14 cellular contexts compared by ENCODE assay signal in genomic region chr11:33514079-33514690, GRCh38.
A peak's percentile ranks its signal among the peaks of the same experiment; 100 is the strongest.
DNase-seq lines count a peak whose midpoint lies in the region; ATAC-seq and TF ChIP-seq lines count a peak whose summit lies in the region.
"Had no signal": no experiment of that assay in that cellular context is flagged by ENCODE, and none has a peak within 500 bp of the region (broad histone marks: within the 10 kb centered on the region; RNA-seq: fewer than 3 reads in every experiment).

No MANE protein-coding gene starts in this region.

- peaks cover 8% of the 10 kb centered on the region; the same call in 1 of the 2 replicates for H3K4me1 ChIP-seq in GM23248 (ENCODE audit: insufficient read depth)
- H3K4me1 ChIP-seq: Caco-2 had no signal

- H3K27me3 Mint-ChIP-seq in type B pancreatic cell, result peaks cover 3% of the 10 kb centered on the region

- no peaks in the 10 kb centered on the region for H4K20me1 ChIP-seq in GM23248 (ENCODE audit: insufficient read depth)

- H3K36me3 ChIP-seq in GM23248 (ENCODE audit: low read depth), result no peaks in the 10 kb centered on the region

- ATAC-seq in HG03097 (IDR thresholded peaks at IDR 0.05; ENCODE audit: low FRiP score, unreplicated experiment) (no peak), SK-N-SH treated with all-trans-retinoic acid at 6 μM for 48 hours (no peak), GM21619 (IDR thresholded peaks at IDR 0.05; ENCODE audit: unreplicated experiment) (no peak)
- ATAC-seq: CD8-positive, alpha-beta T cell; GM23338 had no signal

- H3K27ac ChIP-seq in GM23248, result peak overlapping the region; percentile 94

- H3K4me3 ChIP-seq in GM23248 (no peak overlapping the region), choroid plexus epithelial cell (ENCODE audit: low read depth, low read length) (no peak overlapping the region)
- H3K4me3 ChIP-seq: GM23338 had no signal

- in situ Hi-C loops in GM23248 (cut with MboI), result no loop called here

- H2AFZ ChIP-seq in GM23248, result no peak overlapping the region
- H2AFZ ChIP-seq: GM23338 had no signal

- no peaks in the 10 kb centered on the region for H3K4me1 Mint-ChIP-seq in type B pancreatic cell (ENCODE audit: unreplicated experiment)
- H3K4me1 Mint-ChIP-seq: CD14-positive monocyte had no signal

- H3K4me3 Mint-ChIP-seq in type B pancreatic cell, result no peak overlapping the region
- H3K4me3 Mint-ChIP-seq: CD14-positive monocyte; CD8-positive, alpha-beta T cell; GM23338 had no signal

- no peak overlapping the region for H3K4me2 ChIP-seq in GM23248 (ENCODE audit: unreplicated experiment)
- H3K4me2 ChIP-seq: GM23338 had no signal

- TF ChIP-seq CTCF in choroid plexus epithelial cell (conservative IDR thresholded peaks at IDR 0.05; ENCODE audit: low read depth, low read length), result no peak
- TF ChIP-seq CTCF in type B pancreatic cell (conservative IDR thresholded peaks at IDR 0.05), result no peak

- 33 to 34% methylated on average over 5 of the region's 5 CpGs for WGBS in GM23248 (ENCODE audit: low coverage in 1 of 2, low lambda C conversion rate in 2 of 2, missing lambda C conversion rate in 2 of 2), 2 experiments

- DNase-seq in GM23248, result peak; percentile 22
- peak; percentile 30 for DNase-seq in RPMI7951 (ENCODE audit: low read depth)
- peak; percentile 14 for DNase-seq in choroid plexus epithelial cell (ENCODE audit: low read depth)
- no peak for DNase-seq in type B pancreatic cell (ENCODE audit: extremely low spot score, unreplicated experiment)
- DNase-seq: Caco-2; CD8-positive, alpha-beta T cell; DND-41; GF-D8; H7 had no signal

- H3K79me2 ChIP-seq in GM23248 (ENCODE audit: insufficient read depth), result peaks cover 88% of the 10 kb centered on the region

- H3K9me3 ChIP-seq in GM23248 (ENCODE audit: low read depth), result no peaks in the 10 kb centered on the region
- H3K9me3 ChIP-seq: Caco-2 had no signal

- no peaks in the 10 kb centered on the region for H3K9me2 ChIP-seq in GM23248 (ENCODE audit: insufficient read depth)

- no peaks in the 10 kb centered on the region for H3K36me3 Mint-ChIP-seq in type B pancreatic cell
- H3K36me3 Mint-ChIP-seq: CD14-positive monocyte; CD8-positive, alpha-beta T cell had no signal

- peak overlapping the region; percentile 2; the same call in 1 of the 2 replicates for H3K9ac ChIP-seq in GM23248

- no peak overlapping the region for H3K27ac Mint-ChIP-seq in type B pancreatic cell
- H3K27ac Mint-ChIP-seq: CD14-positive monocyte; CD8-positive, alpha-beta T cell; GM23338 had no signal

- no peaks in the 10 kb centered on the region for H3K27me3 ChIP-seq in GM23248 (replicated peaks; ENCODE audit: insufficient read depth)

- no peaks in the 10 kb centered on the region for H3K9me3 Mint-ChIP-seq in type B pancreatic cell
- H3K9me3 Mint-ChIP-seq: CD8-positive, alpha-beta T cell; GM23338 had no signal

- H3F3A ChIP-seq in GM23248 (ENCODE audit: insufficient read depth), result peaks cover 25% of the 10 kb centered on the region

TF ChIP-seq in SK-N-SH treated with all-trans-retinoic acid at 6 μM for 48 hours, 23 proteins besides CTCF, POLR2A, EP300 and RAD21:
- TF ChIP-seq CREB5 (CRISPR knock-in tag; IDR thresholded peaks at IDR 0.05; ENCODE audit: low read depth), result no peak
- no peak for TF ChIP-seq ZFP30 (CRISPR knock-in tag; IDR thresholded peaks at IDR 0.05)
- TF ChIP-seq ARNTL (CRISPR knock-in tag; IDR thresholded peaks at IDR 0.05; ENCODE audit: borderline replicate concordance, low read depth), result no peak
- TF ChIP-seq GLIS3 (CRISPR knock-in tag; IDR thresholded peaks at IDR 0.05), result no peak
- no peak for TF ChIP-seq PATZ1 (CRISPR knock-in tag; IDR thresholded peaks at IDR 0.05; ENCODE audit: borderline replicate concordance)
- no peak for TF ChIP-seq TOX (CRISPR knock-in tag; IDR thresholded peaks at IDR 0.05; ENCODE audit: borderline replicate concordance)
- no peak for TF ChIP-seq TCF4 (CRISPR knock-in tag; IDR thresholded peaks at IDR 0.05; ENCODE audit: borderline replicate concordance)
- TF ChIP-seq ZNF565 (CRISPR knock-in tag; conservative IDR thresholded peaks at IDR 0.05; ENCODE audit: low read depth), result no peak
- no peak for TF ChIP-seq CSRNP3 (CRISPR knock-in tag; IDR thresholded peaks at IDR 0.05)
- TF ChIP-seq CSDC2 (CRISPR knock-in tag; IDR thresholded peaks at IDR 0.05), result no peak
- no peak for TF ChIP-seq ZNF70 (CRISPR knock-in tag; IDR thresholded peaks at IDR 0.05)
- no peak for TF ChIP-seq ZFP3 (CRISPR knock-in tag; IDR thresholded peaks at IDR 0.05)
